Comparison of ENCODE assay signal across 1 cellular context in the genomic region with DNA sequence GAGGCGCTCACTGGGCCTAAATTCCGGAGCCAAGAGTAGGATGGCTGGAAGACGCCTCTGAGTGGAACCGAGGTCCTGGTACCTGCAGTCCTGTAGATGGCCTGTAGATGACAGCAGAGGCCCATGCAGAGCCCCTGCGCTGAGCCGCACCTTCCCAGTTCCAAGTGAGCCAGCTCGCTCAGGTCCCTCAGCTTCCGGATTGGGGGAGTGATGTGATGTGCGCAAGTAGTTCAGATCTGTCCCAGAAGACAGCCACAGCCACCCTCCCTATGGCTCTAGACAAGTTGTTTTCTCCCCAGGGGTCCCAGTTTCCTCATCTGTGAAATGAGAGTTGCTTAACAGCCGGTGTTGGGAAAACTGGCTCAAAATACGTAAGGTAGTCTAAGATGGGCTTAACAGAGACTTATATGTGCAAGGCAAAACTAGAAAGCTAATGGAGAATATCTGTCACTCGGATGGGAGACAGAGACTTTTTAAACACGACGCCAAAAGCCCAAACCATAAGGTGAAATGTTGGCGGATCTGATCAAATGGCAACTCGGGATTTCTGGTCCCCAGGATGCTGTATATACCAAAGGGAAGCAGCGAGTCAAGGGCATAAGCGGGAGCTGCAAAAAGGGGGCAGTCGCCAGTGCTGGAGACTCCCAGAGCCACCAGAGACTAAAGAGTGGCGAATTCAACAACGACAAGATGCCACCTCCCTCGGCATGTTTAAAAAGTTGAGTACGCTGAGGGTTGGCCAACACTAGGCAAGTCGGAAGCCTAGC.
TF ChIP-seq lines count a peak whose summit lies in the region.

No MANE protein-coding gene starts in this region.

TF ChIP-seq in GM12878, 131 proteins besides CTCF, POLR2A, EP300 and RAD21 (continues in another document):
- TF ChIP-seq MEF2B (IDR thresholded peaks at IDR 0.05; ENCODE audit: partially characterized antibody, poor library complexity, severe bottlenecking) (no peak), PAX8 (IDR thresholded peaks at IDR 0.05) (no peak), DPF2 (IDR thresholded peaks at IDR 0.05) (no peak), PML (IDR thresholded peaks at IDR 0.05; ENCODE audit: low read length) (no peak), NFXL1 (IDR thresholded peaks at IDR 0.05; ENCODE audit: borderline replicate concordance) (no peak), HCFC1 (IDR thresholded peaks at IDR 0.05; ENCODE audit: low read length) (peak; percentile 28; the same call in 1 of the 2 replicates), ZNF384 (IDR thresholded peaks at IDR 0.05; ENCODE audit: borderline replicate concordance, low read depth, low read length) (no peak), TCF12 (IDR thresholded peaks at IDR 0.05; ENCODE audit: low read depth, low read length) (0 out of 2 replicates have a peak, but pooled peaks have one; percentile 15), SREBF1 (IDR thresholded peaks at IDR 0.05; ENCODE audit: low read length) (no peak), NFYA (IDR thresholded peaks at IDR 0.05; ENCODE audit: borderline replicate concordance, low read depth, low read length) (no peak), PAX5 (IDR thresholded peaks at IDR 0.05; ENCODE audit: borderline replicate concordance, low read depth, low read length) (no peak), CBFB (IDR thresholded peaks at IDR 0.05; ENCODE audit: low read depth) (no peak), BACH1 (IDR thresholded peaks at IDR 0.05; ENCODE audit: borderline replicate concordance) (peak; percentile 16; the same call in 1 of the 2 replicates), SMARCA5 (IDR thresholded peaks at IDR 0.05) (peak; percentile 79; the same call in 1 of the 2 replicates), IRF4 (IDR thresholded peaks at IDR 0.05; ENCODE audit: low read depth, low read length) (peak; percentile 87), RAD51 (IDR thresholded peaks at IDR 0.05) (no peak), CBX3 (IDR thresholded peaks at IDR 0.05; ENCODE audit: borderline replicate concordance, low read depth) (no peak), ZSCAN29 (IDR thresholded peaks at IDR 0.05) (no peak), RCOR1 (conservative IDR thresholded peaks at IDR 0.05; ENCODE audit: low read depth, low read length) (no peak), ZBED1 (IDR thresholded peaks at IDR 0.05; ENCODE audit: borderline replicate concordance) (no peak), TBL1XR1 (IDR thresholded peaks at IDR 0.05; ENCODE audit: low read depth, low read length) (no peak), CHD4 (IDR thresholded peaks at IDR 0.05) (no peak), ZNF622 (IDR thresholded peaks at IDR 0.05) (no peak), ATF7 (IDR thresholded peaks at IDR 0.05; ENCODE audit: low read depth) (no peak), EGR1 (IDR thresholded peaks at IDR 0.05; ENCODE audit: borderline replicate concordance in 1 of 2, low read depth in 2 of 2, low read length in 2 of 2) (0 out of 3 replicates have a peak, but pooled peaks of 1 of the 2 experiments have one; percentile 6), BCL11A (IDR thresholded peaks at IDR 0.05; ENCODE audit: low read depth, low read length) (no peak), ESRRA (IDR thresholded peaks at IDR 0.05; ENCODE audit: low read length) (no peak), ZNF217 (IDR thresholded peaks at IDR 0.05) (no peak), IKZF1 (conservative IDR thresholded peaks at IDR 0.05) (peak; percentile 50; the same call in 1 of the 2 replicates), GATAD2B (conservative IDR thresholded peaks at IDR 0.05; ENCODE audit: low read depth) (no peak), POU2F2 (IDR thresholded peaks at IDR 0.05; ENCODE audit: borderline replicate concordance, low read depth, low read length) (peak; percentile 57; the same call in 1 of the 3 replicates)
- TF ChIP-seq, protein P1, sequence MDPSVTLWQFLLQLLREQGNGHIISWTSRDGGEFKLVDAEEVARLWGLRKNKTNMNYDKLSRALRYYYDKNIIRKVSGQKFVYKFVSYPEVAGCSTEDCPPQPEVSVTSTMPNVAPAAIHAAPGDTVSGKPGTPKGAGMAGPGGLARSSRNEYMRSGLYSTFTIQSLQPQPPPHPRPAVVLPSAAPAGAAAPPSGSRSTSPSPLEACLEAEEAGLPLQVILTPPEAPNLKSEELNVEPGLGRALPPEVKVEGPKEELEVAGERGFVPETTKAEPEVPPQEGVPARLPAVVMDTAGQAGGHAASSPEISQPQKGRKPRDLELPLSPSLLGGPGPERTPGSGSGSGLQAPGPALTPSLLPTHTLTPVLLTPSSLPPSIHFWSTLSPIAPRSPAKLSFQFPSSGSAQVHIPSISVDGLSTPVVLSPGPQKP (IDR thresholded peaks at IDR 0.05; ENCODE audit: low read depth, low read length) = no peak
- TF ChIP-seq, protein P2, sequence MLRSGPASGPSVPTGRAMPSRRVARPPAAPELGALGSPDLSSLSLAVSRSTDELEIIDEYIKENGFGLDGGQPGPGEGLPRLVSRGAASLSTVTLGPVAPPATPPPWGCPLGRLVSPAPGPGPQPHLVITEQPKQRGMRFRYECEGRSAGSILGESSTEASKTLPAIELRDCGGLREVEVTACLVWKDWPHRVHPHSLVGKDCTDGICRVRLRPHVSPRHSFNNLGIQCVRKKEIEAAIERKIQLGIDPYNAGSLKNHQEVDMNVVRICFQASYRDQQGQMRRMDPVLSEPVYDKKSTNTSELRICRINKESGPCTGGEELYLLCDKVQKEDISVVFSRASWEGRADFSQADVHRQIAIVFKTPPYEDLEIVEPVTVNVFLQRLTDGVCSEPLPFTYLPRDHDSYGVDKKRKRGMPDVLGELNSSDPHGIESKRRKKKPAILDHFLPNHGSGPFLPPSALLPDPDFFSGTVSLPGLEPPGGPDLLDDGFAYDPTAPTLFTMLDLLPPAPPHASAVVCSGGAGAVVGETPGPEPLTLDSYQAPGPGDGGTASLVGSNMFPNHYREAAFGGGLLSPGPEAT (IDR thresholded peaks at IDR 0.05; ENCODE audit: low read depth) = 0 out of 2 replicates have a peak, but pooled peaks have one; percentile 16
- TF ChIP-seq, protein P3, sequence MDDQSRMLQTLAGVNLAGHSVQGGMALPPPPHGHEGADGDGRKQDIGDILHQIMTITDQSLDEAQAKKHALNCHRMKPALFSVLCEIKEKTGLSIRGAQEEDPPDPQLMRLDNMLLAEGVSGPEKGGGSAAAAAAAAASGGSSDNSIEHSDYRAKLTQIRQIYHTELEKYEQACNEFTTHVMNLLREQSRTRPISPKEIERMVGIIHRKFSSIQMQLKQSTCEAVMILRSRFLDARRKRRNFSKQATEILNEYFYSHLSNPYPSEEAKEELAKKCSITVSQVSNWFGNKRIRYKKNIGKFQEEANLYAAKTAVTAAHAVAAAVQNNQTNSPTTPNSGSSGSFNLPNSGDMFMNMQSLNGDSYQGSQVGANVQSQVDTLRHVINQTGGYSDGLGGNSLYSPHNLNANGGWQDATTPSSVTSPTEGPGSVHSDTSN (IDR thresholded peaks at IDR 0.05; ENCODE audit: insufficient replicate concordance, low read depth, low read length) = no peak
- TF ChIP-seq, protein P4, sequence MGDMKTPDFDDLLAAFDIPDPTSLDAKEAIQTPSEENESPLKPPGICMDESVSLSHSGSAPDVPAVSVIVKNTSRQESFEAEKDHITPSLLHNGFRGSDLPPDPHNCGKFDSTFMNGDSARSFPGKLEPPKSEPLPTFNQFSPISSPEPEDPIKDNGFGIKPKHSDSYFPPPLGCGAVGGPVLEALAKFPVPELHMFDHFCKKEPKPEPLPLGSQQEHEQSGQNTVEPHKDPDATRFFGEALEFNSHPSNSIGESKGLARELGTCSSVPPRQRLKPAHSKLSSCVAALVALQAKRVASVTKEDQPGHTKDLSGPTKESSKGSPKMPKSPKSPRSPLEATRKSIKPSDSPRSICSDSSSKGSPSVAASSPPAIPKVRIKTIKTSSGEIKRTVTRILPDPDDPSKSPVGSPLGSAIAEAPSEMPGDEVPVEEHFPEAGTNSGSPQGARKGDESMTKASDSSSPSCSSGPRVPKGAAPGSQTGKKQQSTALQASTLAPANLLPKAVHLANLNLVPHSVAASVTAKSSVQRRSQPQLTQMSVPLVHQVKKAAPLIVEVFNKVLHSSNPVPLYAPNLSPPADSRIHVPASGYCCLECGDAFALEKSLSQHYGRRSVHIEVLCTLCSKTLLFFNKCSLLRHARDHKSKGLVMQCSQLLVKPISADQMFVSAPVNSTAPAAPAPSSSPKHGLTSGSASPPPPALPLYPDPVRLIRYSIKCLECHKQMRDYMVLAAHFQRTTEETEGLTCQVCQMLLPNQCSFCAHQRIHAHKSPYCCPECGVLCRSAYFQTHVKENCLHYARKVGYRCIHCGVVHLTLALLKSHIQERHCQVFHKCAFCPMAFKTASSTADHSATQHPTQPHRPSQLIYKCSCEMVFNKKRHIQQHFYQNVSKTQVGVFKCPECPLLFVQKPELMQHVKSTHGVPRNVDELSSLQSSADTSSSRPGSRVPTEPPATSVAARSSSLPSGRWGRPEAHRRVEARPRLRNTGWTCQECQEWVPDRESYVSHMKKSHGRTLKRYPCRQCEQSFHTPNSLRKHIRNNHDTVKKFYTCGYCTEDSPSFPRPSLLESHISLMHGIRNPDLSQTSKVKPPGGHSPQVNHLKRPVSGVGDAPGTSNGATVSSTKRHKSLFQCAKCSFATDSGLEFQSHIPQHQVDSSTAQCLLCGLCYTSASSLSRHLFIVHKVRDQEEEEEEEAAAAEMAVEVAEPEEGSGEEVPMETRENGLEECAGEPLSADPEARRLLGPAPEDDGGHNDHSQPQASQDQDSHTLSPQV (IDR thresholded peaks at IDR 0.05) = no peak
- TF ChIP-seq, protein P5, sequence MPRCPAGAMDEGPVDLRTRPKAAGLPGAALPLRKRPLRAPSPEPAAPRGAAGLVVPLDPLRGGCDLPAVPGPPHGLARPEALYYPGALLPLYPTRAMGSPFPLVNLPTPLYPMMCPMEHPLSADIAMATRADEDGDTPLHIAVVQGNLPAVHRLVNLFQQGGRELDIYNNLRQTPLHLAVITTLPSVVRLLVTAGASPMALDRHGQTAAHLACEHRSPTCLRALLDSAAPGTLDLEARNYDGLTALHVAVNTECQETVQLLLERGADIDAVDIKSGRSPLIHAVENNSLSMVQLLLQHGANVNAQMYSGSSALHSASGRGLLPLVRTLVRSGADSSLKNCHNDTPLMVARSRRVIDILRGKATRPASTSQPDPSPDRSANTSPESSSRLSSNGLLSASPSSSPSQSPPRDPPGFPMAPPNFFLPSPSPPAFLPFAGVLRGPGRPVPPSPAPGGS (IDR thresholded peaks at IDR 0.05; ENCODE audit: borderline replicate concordance, insufficient read depth, low read depth, low read length, poor library complexity, severe bottlenecking) = no peak
- TF ChIP-seq, protein P6, sequence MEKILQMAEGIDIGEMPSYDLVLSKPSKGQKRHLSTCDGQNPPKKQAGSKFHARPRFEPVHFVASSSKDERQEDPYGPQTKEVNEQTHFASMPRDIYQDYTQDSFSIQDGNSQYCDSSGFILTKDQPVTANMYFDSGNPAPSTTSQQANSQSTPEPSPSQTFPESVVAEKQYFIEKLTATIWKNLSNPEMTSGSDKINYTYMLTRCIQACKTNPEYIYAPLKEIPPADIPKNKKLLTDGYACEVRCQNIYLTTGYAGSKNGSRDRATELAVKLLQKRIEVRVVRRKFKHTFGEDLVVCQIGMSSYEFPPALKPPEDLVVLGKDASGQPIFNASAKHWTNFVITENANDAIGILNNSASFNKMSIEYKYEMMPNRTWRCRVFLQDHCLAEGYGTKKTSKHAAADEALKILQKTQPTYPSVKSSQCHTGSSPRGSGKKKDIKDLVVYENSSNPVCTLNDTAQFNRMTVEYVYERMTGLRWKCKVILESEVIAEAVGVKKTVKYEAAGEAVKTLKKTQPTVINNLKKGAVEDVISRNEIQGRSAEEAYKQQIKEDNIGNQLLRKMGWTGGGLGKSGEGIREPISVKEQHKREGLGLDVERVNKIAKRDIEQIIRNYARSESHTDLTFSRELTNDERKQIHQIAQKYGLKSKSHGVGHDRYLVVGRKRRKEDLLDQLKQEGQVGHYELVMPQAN (conservative IDR thresholded peaks at IDR 0.05) = peak; percentile 35; the same call in 1 of the 2 replicates
- TF ChIP-seq, protein P7, sequence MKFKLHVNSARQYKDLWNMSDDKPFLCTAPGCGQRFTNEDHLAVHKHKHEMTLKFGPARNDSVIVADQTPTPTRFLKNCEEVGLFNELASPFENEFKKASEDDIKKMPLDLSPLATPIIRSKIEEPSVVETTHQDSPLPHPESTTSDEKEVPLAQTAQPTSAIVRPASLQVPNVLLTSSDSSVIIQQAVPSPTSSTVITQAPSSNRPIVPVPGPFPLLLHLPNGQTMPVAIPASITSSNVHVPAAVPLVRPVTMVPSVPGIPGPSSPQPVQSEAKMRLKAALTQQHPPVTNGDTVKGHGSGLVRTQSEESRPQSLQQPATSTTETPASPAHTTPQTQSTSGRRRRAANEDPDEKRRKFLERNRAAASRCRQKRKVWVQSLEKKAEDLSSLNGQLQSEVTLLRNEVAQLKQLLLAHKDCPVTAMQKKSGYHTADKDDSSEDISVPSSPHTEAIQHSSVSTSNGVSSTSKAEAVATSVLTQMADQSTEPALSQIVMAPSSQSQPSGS (IDR thresholded peaks at IDR 0.05; ENCODE audit: low read length) = no peak
- TF ChIP-seq, protein P8, sequence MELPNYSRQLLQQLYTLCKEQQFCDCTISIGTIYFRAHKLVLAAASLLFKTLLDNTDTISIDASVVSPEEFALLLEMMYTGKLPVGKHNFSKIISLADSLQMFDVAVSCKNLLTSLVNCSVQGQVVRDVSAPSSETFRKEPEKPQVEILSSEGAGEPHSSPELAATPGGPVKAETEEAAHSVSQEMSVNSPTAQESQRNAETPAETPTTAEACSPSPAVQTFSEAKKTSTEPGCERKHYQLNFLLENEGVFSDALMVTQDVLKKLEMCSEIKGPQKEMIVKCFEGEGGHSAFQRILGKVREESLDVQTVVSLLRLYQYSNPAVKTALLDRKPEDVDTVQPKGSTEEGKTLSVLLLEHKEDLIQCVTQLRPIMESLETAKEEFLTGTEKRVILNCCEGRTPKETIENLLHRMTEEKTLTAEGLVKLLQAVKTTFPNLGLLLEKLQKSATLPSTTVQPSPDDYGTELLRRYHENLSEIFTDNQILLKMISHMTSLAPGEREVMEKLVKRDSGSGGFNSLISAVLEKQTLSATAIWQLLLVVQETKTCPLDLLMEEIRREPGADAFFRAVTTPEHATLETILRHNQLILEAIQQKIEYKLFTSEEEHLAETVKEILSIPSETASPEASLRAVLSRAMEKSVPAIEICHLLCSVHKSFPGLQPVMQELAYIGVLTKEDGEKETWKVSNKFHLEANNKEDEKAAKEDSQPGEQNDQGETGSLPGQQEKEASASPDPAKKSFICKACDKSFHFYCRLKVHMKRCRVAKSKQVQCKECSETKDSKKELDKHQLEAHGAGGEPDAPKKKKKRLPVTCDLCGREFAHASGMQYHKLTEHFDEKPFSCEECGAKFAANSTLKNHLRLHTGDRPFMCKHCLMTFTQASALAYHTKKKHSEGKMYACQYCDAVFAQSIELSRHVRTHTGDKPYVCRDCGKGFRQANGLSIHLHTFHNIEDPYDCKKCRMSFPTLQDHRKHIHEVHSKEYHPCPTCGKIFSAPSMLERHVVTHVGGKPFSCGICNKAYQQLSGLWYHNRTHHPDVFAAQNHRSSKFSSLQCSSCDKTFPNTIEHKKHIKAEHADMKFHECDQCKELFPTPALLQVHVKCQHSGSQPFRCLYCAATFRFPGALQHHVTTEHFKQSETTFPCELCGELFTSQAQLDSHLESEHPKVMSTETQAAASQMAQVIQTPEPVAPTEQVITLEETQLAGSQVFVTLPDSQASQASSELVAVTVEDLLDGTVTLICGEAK (IDR thresholded peaks at IDR 0.05; ENCODE audit: borderline replicate concordance) = peak; percentile 23; the same call in 1 of the 2 replicates
